Comparison of ENCODE assay signal across 8 cellular contexts in genomic region chr7:64887756-64888508, GRCh38. TPM values are rescaled to one million over a fixed set of nuclear protein-coding genes. Genes with fewer than 3 reads are reported as not detected.
DNase-seq lines count a peak whose midpoint lies in the region; ATAC-seq, FAIRE-seq and TF ChIP-seq lines count a peak whose summit lies in the region.

No MANE protein-coding gene starts in this region.

- H3K9me3 ChIP-seq in ES-I3 (ENCODE audit: control insufficient read depth, insufficient read depth, low read length), result no peaks in the 10 kb centered on the region
- H3K9me3 ChIP-seq in GM12878 (replicated peaks; ENCODE audit: control insufficient read depth, insufficient read depth, low read length), result peaks cover 2% of the 10 kb centered on the region; the same call in 2 of the 3 replicates

- TF ChIP-seq POLR2A in GM12878 (IDR thresholded peaks at IDR 0.05; ENCODE audit: low read depth, low read length) (no peak), GM18505 (IDR thresholded peaks at IDR 0.05; ENCODE audit: borderline replicate concordance, extremely low read depth, insufficient read depth, insufficient read length) (no peak)

- in situ Hi-C loops in GM12878 (cut with MboI), result no loop called here

- SMC1A ChIA-PET in GM12878 (lab: Charles Lee; ENCODE audit: uncharacterized antibody, unreplicated experiment), result no interaction called here

- no peak for FAIRE-seq in GM12878 (lab: Jason Lieb, UNC)

- DNase-seq in NOMO-1 treated with DMSO at 0.1 percent for 48 hours (lab: John Stamatoyannopoulos, UW; ENCODE audit: unreplicated experiment) (peak; percentile 26), GM12878 (ENCODE audit: low read depth, low spot score) (no peak), inferior parietal cortex (ENCODE audit: extremely low spot score) (peak; percentile 47), NCI-H128 (lab: John Stamatoyannopoulos, UW; ENCODE audit: unreplicated experiment) (no peak), NCI-H2196 treated with DMSO at 0.1 percent for 48 hours (lab: John Stamatoyannopoulos, UW; ENCODE audit: unreplicated experiment) (no peak)
- DNase-seq in stimulated activated CD4-positive, alpha-beta T cell treated with anti-CD3 and anti-CD28 coated beads, Interleukin-15, amount 100 ng/mL, for 24 hours, result peak; percentile 63

- H3K27me3 ChIP-seq in GM12878 (replicated peaks in 1 of 2; ENCODE audit: control insufficient read depth in 2 of 2, insufficient read depth in 2 of 2, low read length in 1 of 2), result peaks cover 0 to 2% of the 10 kb centered on the region in 2 experiments; a peak in 1 of 4 replicates

- intact Hi-C loops in GM12878 (cut with micrococcal nuclease; ENCODE audit: unreplicated experiment), result no loop called here

- H3K79me2 ChIP-seq in GM12878 (ENCODE audit: control insufficient read depth, insufficient read depth, low read length), result no peaks in the 10 kb centered on the region

- no peak overlapping the region for H3K4me3 ChIP-seq in GM12878

- WGBS in GM12878 (ENCODE audit: insufficient coverage, insufficient replicate concordance, low lambda C conversion rate, missing lambda C conversion rate), result 11% methylated on average over 13 of the region's 13 CpGs

- H3K4me1 ChIP-seq in ES-I3 (ENCODE audit: insufficient read depth, low read length), result no peaks in the 10 kb centered on the region
- H3K4me1 ChIP-seq in GM12878 (ENCODE audit: control insufficient read depth, insufficient read depth, low read length), result no peaks in the 10 kb centered on the region

- no TSS peak for BruUV-seq in GM12878 (replicated peaks; lab: Mats Ljungman, UMichigan)

- no peak for TF ChIP-seq RAD21 in GM12878 (IDR thresholded peaks at IDR 0.05; ENCODE audit: insufficient read depth, low read depth, low read length)

- H3K9ac ChIP-seq in ES-I3 (ENCODE audit: low read depth, low read length) (peak overlapping the region; percentile 57; the same call in 1 of the 2 replicates), GM12878 (ENCODE audit: control insufficient read depth, insufficient read depth, low read length) (no peak overlapping the region)

- RAD21 ChIA-PET in GM12878 (lab: Charles Lee; ENCODE audit: unreplicated experiment), result no interaction called here

- H3K27ac ChIP-seq in GM12878 (ENCODE audit: control insufficient read depth, insufficient read depth), result no peak overlapping the region

- H3K36me3 ChIP-seq in ES-I3 (ENCODE audit: insufficient read depth, low read length), result no peaks in the 10 kb centered on the region
- H3K36me3 ChIP-seq in GM12878 (ENCODE audit: control insufficient read depth in 2 of 2, insufficient read depth in 2 of 2, low read length in 1 of 2), result no peaks in the 10 kb centered on the region

- ATAC-seq in GM12878 (no peak), GM18505 (IDR thresholded peaks at IDR 0.05; ENCODE audit: unreplicated experiment) (no peak)

- no peak for TF ChIP-seq EP300 in GM12878 (IDR thresholded peaks at IDR 0.05; ENCODE audit: borderline replicate concordance in 1 of 2, control insufficient read depth in 1 of 2, low read depth in 2 of 2, low read length in 2 of 2)

- H3K4me2 ChIP-seq in GM12878 (ENCODE audit: control insufficient read depth, insufficient read depth), result 0 out of 2 replicates have a peak overlapping the region, but pooled peaks have one; percentile 3

- H4K20me1 ChIP-seq in GM12878 (ENCODE audit: control insufficient read depth, insufficient read depth), result no peaks in the 10 kb centered on the region

- TF ChIP-seq CTCF in GM12878 (IDR thresholded peaks at IDR 0.05 in 2 of 3, conservative IDR thresholded peaks at IDR 0.05 in 1 of 3; ENCODE audit: control insufficient read depth in 2 of 3, extremely low read depth in 1 of 3, insufficient read depth in 1 of 3, low read depth in 3 of 3, low read length in 3 of 3), result peak; percentile 12 to 31 (median 31); a peak in 3 of 6 replicates

- POLR2A ChIA-PET in GM12878 (lab: Charles Lee), result no interaction called here

- no peak overlapping the region for H2AFZ ChIP-seq in GM12878 (ENCODE audit: control insufficient read depth, low read depth, low read length)

- CTCF ChIA-PET in GM12878 (lab: Yijun Ruan, JAX), result interaction anchor here (0.6 to 1.1 kb wide), 4 partner anchors 9 to 61 kb away, joined by 3 to 5 read pairs (median 4); partner anchors contain the start of gene ZNF273

TF ChIP-seq in GM12878, 131 proteins besides CTCF, POLR2A, EP300 and RAD21:
- TF ChIP-seq LARP7 (IDR thresholded peaks at IDR 0.05), result no peak
- TF ChIP-seq RB1 (IDR thresholded peaks at IDR 0.05; ENCODE audit: borderline replicate concordance), result no peak
- TF ChIP-seq SMAD5 (IDR thresholded peaks at IDR 0.05; ENCODE audit: low read depth), result no peak
- TF ChIP-seq TCF7 (IDR thresholded peaks at IDR 0.05; ENCODE audit: borderline replicate concordance), result no peak
- TF ChIP-seq RBBP5 (conservative IDR thresholded peaks at IDR 0.05), result no peak
- TF ChIP-seq ZNF274 (IDR thresholded peaks at IDR 0.05; ENCODE audit: insufficient read depth, insufficient read length), result no peak
- TF ChIP-seq SREBF2 (IDR thresholded peaks at IDR 0.05; ENCODE audit: low read length), result no peak
- no peak for TF ChIP-seq CREB1 (IDR thresholded peaks at IDR 0.05; ENCODE audit: low read depth)
- no peak for TF ChIP-seq NFYA (IDR thresholded peaks at IDR 0.05; ENCODE audit: borderline replicate concordance, low read depth, low read length)
- TF ChIP-seq MYB (IDR thresholded peaks at IDR 0.05; ENCODE audit: borderline replicate concordance, low read depth, low read length), result no peak
- no peak for TF ChIP-seq CHD4 (IDR thresholded peaks at IDR 0.05)
- TF ChIP-seq RAD51 (IDR thresholded peaks at IDR 0.05), result no peak

RNA-seq across cellular contexts. Expression of gene ZNF273, which starts 15.1 kb away (rescaled TPM):
- total RNA-seq in GM12878 (2013; cell fraction: nucleolus; rRNA removed), result 29.6 and 33.3 TPM in 2 replicates
- 7.2 and 10.8 TPM in 2 replicates for total RNA-seq in GM12878 (2014; rRNA removed)
- total RNA-seq in GM12878 (2014; rRNA removed; fragmentation: Illumina TruSeq; extraction: Trizol), result 10.6 and 12.3 TPM in 2 replicates
- 4.9 and 5.5 TPM in 2 replicates for total RNA-seq in GM12878 (2021)
- 2.5 TPM for polyA plus RNA-seq in GM12878 (2011; ENCODE audit: low read depth)
- polyA plus RNA-seq in GM12878 (2011; rRNA removed), result 11.2 and 17.9 TPM in 2 replicates
- 5.3 and 5.4 TPM in 2 replicates for polyA plus RNA-seq in GM12878 (2011; cell fraction: cytosol; rRNA removed)
- polyA plus RNA-seq in GM12878 (2011; cell fraction: nucleus; rRNA removed), result 3.7 and 4.1 TPM in 2 replicates
- 3.7 and 4.0 TPM in 2 replicates for polyA plus RNA-seq in GM12878 (2012)
- polyA plus RNA-seq in GM12878 (2014; fragmentation: Illumina TruSeq; extraction: Trizol), result 8.2 and 8.5 TPM in 2 replicates
- polyA plus RNA-seq in GM12878 (2014; fragmentation: Nextera tagmentation; extraction: Ambion mirVana), result 10 to 100 TPM in 1 of 2 experiments, 1 to 10 TPM in 1; 5.1 to 10.3 TPM
- polyA plus RNA-seq in GM12878 (2014; rRNA removed), result 4.3 and 4.8 TPM in 2 replicates
- polyA plus RNA-seq in GM12878 (2016; fragmentation: Nextera tagmentation; extraction: Ambion mirVana), result 10 to 100 TPM in 1 of 2 experiments, 1 to 10 TPM in 1; 7.3 to 10.4 TPM
- polyA minus RNA-seq in GM12878 (2011; rRNA and poly(A)+ RNA removed), result 8.4 and 8.6 TPM in 2 replicates
- 4.6 and 5.1 TPM in 2 replicates for polyA minus RNA-seq in GM12878 (2011; cell fraction: cytosol; rRNA and poly(A)+ RNA removed)
- polyA minus RNA-seq in GM12878 (2011; cell fraction: nucleus; rRNA and poly(A)+ RNA removed), result 6.0 and 10.1 TPM in 2 replicates

Comparison
In these comparisons a context has a peak if more than half of its experiments do, and no peak if none do; other contexts are left out.
1. DNase-seq: peak in NOMO-1 treated with DMSO at 0.1 percent for 48 hours (single experiment), inferior parietal cortex (single experiment) and stimulated activated CD4-positive, alpha-beta T cell treated with anti-CD3 and anti-CD28 coated beads, Interleukin-15, amount 100 ng/mL, for 24 hours (single experiment); none in GM12878 (single experiment), NCI-H128 (single experiment) and NCI-H2196 treated with DMSO at 0.1 percent for 48 hours (single experiment).